In genomic region chr4:67545199-67545995, GRCh38 we compare ENCODE assay signal across 1 cellular context.
A peak's percentile ranks its signal among the peaks of the same experiment; 100 is the strongest.
TF ChIP-seq lines count a peak whose summit lies in the region.

Gene CENPC (minus strand): TSS chr4:67545503. CDS start chr4:67545355, 148 bp downstream.

TF ChIP-seq in HepG2, 621 proteins besides CTCF, POLR2A, EP300 and RAD21 (continued from another document):
- TF ChIP-seq ZNF687 (CRISPR knock-in tag; IDR thresholded peaks at IDR 0.05), result peak; percentile 84
- TF ChIP-seq SRSF9 (IDR thresholded peaks at IDR 0.05; ENCODE audit: borderline replicate concordance, insufficient read depth, low read depth, low read length, poor library complexity, severe bottlenecking), result no peak
- TF ChIP-seq E2F1 (CRISPR knock-in tag; IDR thresholded peaks at IDR 0.05), result peak; percentile 86
- no peak for TF ChIP-seq CC2D1A (CRISPR knock-in tag; IDR thresholded peaks at IDR 0.05)
- TF ChIP-seq HNF1B (CRISPR knock-in tag; IDR thresholded peaks at IDR 0.05), result peak; percentile 60; the same call in 1 of the 2 replicates
- no peak for TF ChIP-seq ZNF549 (CRISPR knock-in tag; IDR thresholded peaks at IDR 0.05)
- TF ChIP-seq MEIS1 (CRISPR knock-in tag; IDR thresholded peaks at IDR 0.05; ENCODE audit: borderline replicate concordance), result no peak
- no peak for TF ChIP-seq BCLAF1 (IDR thresholded peaks at IDR 0.05)
- no peak for TF ChIP-seq ZNF788 (CRISPR knock-in tag; IDR thresholded peaks at IDR 0.05; ENCODE audit: borderline replicate concordance)
- TF ChIP-seq AGO1 (IDR thresholded peaks at IDR 0.05; ENCODE audit: low read depth, low read length, poor library complexity, severe bottlenecking), result no peak
- TF ChIP-seq STAT6 (CRISPR knock-in tag; IDR thresholded peaks at IDR 0.05; ENCODE audit: borderline replicate concordance), result no peak
- no peak for TF ChIP-seq GZF1 (CRISPR knock-in tag; IDR thresholded peaks at IDR 0.05)
- no peak for TF ChIP-seq MED8 (CRISPR knock-in tag; IDR thresholded peaks at IDR 0.05; ENCODE audit: insufficient replicate concordance)
- peak; percentile 78; the same call in 1 of the 2 replicates for TF ChIP-seq MEF2D (CRISPR knock-in tag; IDR thresholded peaks at IDR 0.05)
- TF ChIP-seq IKZF4 (CRISPR knock-in tag; IDR thresholded peaks at IDR 0.05; ENCODE audit: borderline replicate concordance, low read depth, not compliant biosample characterization), result no peak
- peak; percentile 68; the same call in 1 of the 2 replicates for TF ChIP-seq SP5 (CRISPR knock-in tag; IDR thresholded peaks at IDR 0.05; ENCODE audit: borderline replicate concordance, low read depth)
- no peak; the same call in 1 of the 2 replicates for TF ChIP-seq ESRRA (CRISPR knock-in tag; IDR thresholded peaks at IDR 0.05; ENCODE audit: low read depth)
- no peak for TF ChIP-seq TAF15 (IDR thresholded peaks at IDR 0.05; ENCODE audit: low read depth, low read length, poor library complexity, severe bottlenecking)
- TF ChIP-seq ZNF124 (CRISPR knock-in tag; IDR thresholded peaks at IDR 0.05), result no peak; the same call in 1 of the 2 replicates
- TF ChIP-seq ATAD3A (CRISPR knock-in tag; IDR thresholded peaks at IDR 0.05), result no peak
- TF ChIP-seq ZNF678 (CRISPR knock-in tag; IDR thresholded peaks at IDR 0.05), result no peak
- TF ChIP-seq ZSCAN21 (CRISPR knock-in tag; IDR thresholded peaks at IDR 0.05; ENCODE audit: borderline replicate concordance), result peak; percentile 44; the same call in 1 of the 2 replicates
- 0 out of 2 replicates have a peak, but pooled peaks have one; percentile 23 for TF ChIP-seq NR3C1 (CRISPR knock-in tag; IDR thresholded peaks at IDR 0.05)
- peak; percentile 85 for TF ChIP-seq YY1 (IDR thresholded peaks at IDR 0.05; ENCODE audit: insufficient read depth, insufficient replicate concordance, low read depth, low read length)
- no peak for TF ChIP-seq ZFP41 (CRISPR knock-in tag; IDR thresholded peaks at IDR 0.05; ENCODE audit: borderline replicate concordance)
- peak; percentile 82; the same call in 1 of the 2 replicates for TF ChIP-seq ZNF839 (CRISPR knock-in tag; IDR thresholded peaks at IDR 0.05; ENCODE audit: borderline replicate concordance)
- TF ChIP-seq TP53 (CRISPR knock-in tag; conservative IDR thresholded peaks at IDR 0.05), result peak; percentile 68; the same call in 1 of the 2 replicates
- TF ChIP-seq GLMP (CRISPR knock-in tag; IDR thresholded peaks at IDR 0.05; ENCODE audit: borderline replicate concordance), result no peak
- no peak for TF ChIP-seq TERF1 (CRISPR knock-in tag; IDR thresholded peaks at IDR 0.05)
- TF ChIP-seq SETDB1 (CRISPR knock-in tag; IDR thresholded peaks at IDR 0.05; ENCODE audit: borderline replicate concordance), result no peak
- no peak for TF ChIP-seq ZNF484 (CRISPR knock-in tag; IDR thresholded peaks at IDR 0.05; ENCODE audit: borderline replicate concordance, low read depth)
- TF ChIP-seq ZNF225 (CRISPR knock-in tag; IDR thresholded peaks at IDR 0.05), result no peak; the same call in none of the 2 replicates
- TF ChIP-seq CENPBD1 (CRISPR knock-in tag; IDR thresholded peaks at IDR 0.05; ENCODE audit: borderline replicate concordance, low read depth), result no peak
- no peak for TF ChIP-seq ZNF546 (CRISPR knock-in tag; conservative IDR thresholded peaks at IDR 0.05)
